In genomic region chr1:14929547-14930223, GRCh38 we compare ENCODE assay signal across 9 cellular contexts.
DNase-seq lines count a peak whose midpoint lies in the region; ATAC-seq and TF ChIP-seq lines count a peak whose summit lies in the region.
"Had no signal": no experiment of that assay in that cellular context is flagged by ENCODE, and none has a peak within 500 bp of the region (broad histone marks: within the 10 kb centered on the region; RNA-seq: fewer than 3 reads in every experiment).

No MANE protein-coding gene starts in this region.

- DNase-seq in DMS79 (lab: John Stamatoyannopoulos, UW) (peak; percentile 93), NCI-H2171 (lab: John Stamatoyannopoulos, UW) (peak; percentile 55), fibroblast of the aortic adventitia (ENCODE audit: low read depth) (peak; percentile 63), osteocyte (ENCODE audit: extremely low spot score, unreplicated experiment) (no peak), CD1c-positive myeloid dendritic cell (ENCODE audit: extremely low spot score) (no peak), posterior cingulate gyrus (no peak)
- DNase-seq: activated CD8-positive, alpha-beta memory T cell treated with anti-CD3 and anti-CD28 coated beads, Interleukin-2, amount 10 ng/mL, durations not matched to agents 7 days and 5 days had no signal

- H3K27me3 Mint-ChIP-seq in osteocyte (ENCODE audit: unreplicated experiment): no peaks in the 10 kb centered on the region

- H3K9me3 Mint-ChIP-seq in osteocyte (ENCODE audit: unreplicated experiment): no peaks in the 10 kb centered on the region

- intact Hi-C loops in posterior cingulate gyrus (cut with DNase I): loop anchor here (5.0 to 10.0 kb wide), 2 partner anchors 113 to 815 kb away; no protein-coding TSS in a partner anchor

- TF ChIP-seq CTCF in fibroblast of the aortic adventitia (IDR thresholded peaks at IDR 0.05; ENCODE audit: insufficient read depth, low read length) (no peak), osteocyte (IDR thresholded peaks at IDR 0.05) (no peak)

- peaks cover 4% of the 10 kb centered on the region for H3K36me3 Mint-ChIP-seq in osteocyte (ENCODE audit: unreplicated experiment)
- H3K36me3 Mint-ChIP-seq: activated CD8-positive, alpha-beta memory T cell treated with anti-CD3 and anti-CD28 coated beads, Interleukin-2, amount 10 ng/mL, durations not matched to agents 7 days and 5 days had no signal

- ATAC-seq in GM19023 (IDR thresholded peaks at IDR 0.05; ENCODE audit: unreplicated experiment): no peak
- no peak for ATAC-seq in GM21786 (IDR thresholded peaks at IDR 0.05; ENCODE audit: unreplicated experiment)
- ATAC-seq: activated CD8-positive, alpha-beta memory T cell treated with anti-CD3 and anti-CD28 coated beads, Interleukin-2, amount 10 ng/mL, durations not matched to agents 7 days and 5 days had no signal

- H3K4me1 Mint-ChIP-seq in osteocyte (ENCODE audit: unreplicated experiment): peaks cover 61% of the 10 kb centered on the region
- H3K4me1 Mint-ChIP-seq: activated CD8-positive, alpha-beta memory T cell treated with anti-CD3 and anti-CD28 coated beads, Interleukin-2, amount 10 ng/mL, durations not matched to agents 7 days and 5 days had no signal

- H3K4me3 Mint-ChIP-seq in osteocyte (ENCODE audit: unreplicated experiment): no peak overlapping the region
- H3K4me3 Mint-ChIP-seq: activated CD8-positive, alpha-beta memory T cell treated with anti-CD3 and anti-CD28 coated beads, Interleukin-2, amount 10 ng/mL, durations not matched to agents 7 days and 5 days had no signal

- no peak overlapping the region for H3K4me3 ChIP-seq in fibroblast of the aortic adventitia (ENCODE audit: low read depth, low read length)

- peak overlapping the region; percentile 65 for H3K27ac Mint-ChIP-seq in osteocyte (ENCODE audit: unreplicated experiment)
- H3K27ac Mint-ChIP-seq: activated CD8-positive, alpha-beta memory T cell treated with anti-CD3 and anti-CD28 coated beads, Interleukin-2, amount 10 ng/mL, durations not matched to agents 7 days and 5 days had no signal

Comparison
In these comparisons a context has a peak if more than half of its experiments do, and no peak if none do; other contexts are left out.
1. DNase-seq: peak in DMS79 (single experiment), NCI-H2171 (single experiment) and fibroblast of the aortic adventitia (single experiment); none in osteocyte (single experiment), CD1c-positive myeloid dendritic cell (single experiment) and posterior cingulate gyrus (0 of 10).